In the genomic region with DNA sequence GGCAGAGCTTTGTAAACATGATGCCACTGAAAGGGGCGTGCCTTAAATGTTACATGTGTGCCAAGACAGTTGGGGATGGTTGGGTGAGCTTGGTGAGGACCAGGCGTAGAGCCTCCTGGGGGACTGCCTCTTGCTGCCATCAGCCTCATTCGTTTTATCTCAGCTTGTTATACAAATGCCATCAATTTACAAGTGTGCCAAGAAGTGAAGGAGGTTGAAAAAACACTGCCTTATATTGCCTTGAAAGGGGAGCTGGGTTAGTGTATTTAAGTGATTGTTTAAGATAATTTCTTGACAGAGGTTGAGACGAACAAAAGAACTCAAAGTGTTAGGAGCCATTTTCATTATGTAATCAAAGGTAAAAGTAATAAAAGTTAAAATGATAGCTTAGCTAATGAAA, we compare ENCODE assay signal across 27 cellular contexts.
"Had no signal": no experiment of that assay in that cellular context is flagged by ENCODE, and none has a peak within 500 bp of the region (broad histone marks: within the 10 kb centered on the region; RNA-seq: fewer than 3 reads in every experiment).

No MANE protein-coding gene starts in this region.

- DNase-seq: activated CD4-positive, alpha-beta T cell treated with anti-CD3 and anti-CD28 coated beads, Interleukin-2, amount 10 ng/mL, durations not matched to agents 24 days and 14 days; activated CD4-positive, alpha-beta T cell treated with anti-CD3 and anti-CD28 coated beads, Interleukin-2, amount 50 U/mL, for 4 hours; activated CD8-positive, alpha-beta T cell treated with anti-CD3 and anti-CD28 coated beads for 36 hours; activated effector memory CD4-positive, alpha-beta T cell treated with anti-CD3 and anti-CD28 coated beads, Interleukin-2, amount 50 U/mL, for 16 hours; activated naive CD4-positive, alpha-beta T cell; activated naive CD4-positive, alpha-beta T cell treated with anti-CD3 and anti-CD28 coated beads, Interleukin-2, amount 50 U/mL, for 16 hours; activated naive CD8-positive, alpha-beta T cell treated with anti-CD3 and anti-CD28 coated beads for 36 hours; activated T-cell treated with anti-CD3 and anti-CD28 coated beads, Interleukin-2, amount 50 U/mL, for 1 hour; activated T-cell treated with anti-CD3 and anti-CD28 coated beads, Interleukin-2, amount 50 U/mL, for 72 hours; amniotic stem cell; aorta; brain microvascular endothelial cell; central memory CD4-positive, alpha-beta T cell; Karpas-422; NCI-H1436 treated with DMSO at 0.1 percent for 48 hours; NCI-H1694 treated with DMSO at 0.1 percent for 48 hours; NCI-H2081 treated with DMSO at 0.1 percent for 48 hours; NCI-H226; NCI-H510A; NCI-H526; NCI-H774; SHP77; SJCRH30; SK-N-SH had no signal

- H3K36me3 ChIP-seq: brain microvascular endothelial cell, SJCRH30 had no signal

- H3K27me3 ChIP-seq: brain microvascular endothelial cell, SJCRH30 had no signal

- H3K9ac ChIP-seq: SK-N-SH had no signal

- H3K9me3 Mint-ChIP-seq: activated CD4-positive, alpha-beta T cell treated with anti-CD3 and anti-CD28 coated beads, Interleukin-2, amount 10 ng/mL, durations not matched to agents 24 days and 14 days; activated CD8-positive, alpha-beta T cell treated with anti-CD3 and anti-CD28 coated beads for 36 hours; activated naive CD8-positive, alpha-beta T cell treated with anti-CD3 and anti-CD28 coated beads for 36 hours; activated T-cell treated with anti-CD3 and anti-CD28 coated beads, Interleukin-2, amount 50 U/mL, for 72 hours; activated T-helper 17 cell treated with anti-CD3 and anti-CD28 coated beads, Interleukin-2, amount 50 U/mL, for 72 hours; T-helper 1 cell treated with Interleukin-12 subunit alpha and Interleukin-12 subunit beta and Interleukin-4 antibody, amounts not matched to agents 30 μg/mL and 1 μg/mL, for 36 hours; T-helper 2 cell treated with Interferon-gamma antibody and Interleukin-4, amounts not matched to agents 5 μg/mL and 100 μg/mL, for 36 hours had no signal

- H3K27ac Mint-ChIP-seq: activated CD4-positive, alpha-beta T cell treated with anti-CD3 and anti-CD28 coated beads, Interleukin-2, amount 10 ng/mL, durations not matched to agents 24 days and 14 days; activated CD8-positive, alpha-beta T cell treated with anti-CD3 and anti-CD28 coated beads for 36 hours; activated naive CD8-positive, alpha-beta T cell treated with anti-CD3 and anti-CD28 coated beads for 36 hours; activated T-cell treated with anti-CD3 and anti-CD28 coated beads, Interleukin-2, amount 50 U/mL, for 72 hours; activated T-helper 17 cell treated with anti-CD3 and anti-CD28 coated beads, Interleukin-2, amount 50 U/mL, for 72 hours; T-helper 1 cell treated with Interleukin-12 subunit alpha and Interleukin-12 subunit beta and Interleukin-4 antibody, amounts not matched to agents 30 μg/mL and 1 μg/mL, for 36 hours; T-helper 2 cell treated with Interferon-gamma antibody and Interleukin-4, amounts not matched to agents 5 μg/mL and 100 μg/mL, for 36 hours had no signal

- H3K4me2 ChIP-seq: SK-N-SH had no signal

- H3K27ac ChIP-seq: brain microvascular endothelial cell, SJCRH30 had no signal

- H3K9me3 ChIP-seq: SJCRH30, SK-N-SH had no signal

- H3K4me3 ChIP-seq: SJCRH30 had no signal

- H3K36me3 Mint-ChIP-seq: activated naive CD8-positive, alpha-beta T cell treated with anti-CD3 and anti-CD28 coated beads for 36 hours had no signal

- H3K4me3 Mint-ChIP-seq: activated CD4-positive, alpha-beta T cell treated with anti-CD3 and anti-CD28 coated beads, Interleukin-2, amount 10 ng/mL, durations not matched to agents 24 days and 14 days; activated CD8-positive, alpha-beta T cell treated with anti-CD3 and anti-CD28 coated beads for 36 hours; activated naive CD8-positive, alpha-beta T cell treated with anti-CD3 and anti-CD28 coated beads for 36 hours; activated T-cell treated with anti-CD3 and anti-CD28 coated beads, Interleukin-2, amount 50 U/mL, for 72 hours; activated T-helper 17 cell treated with anti-CD3 and anti-CD28 coated beads, Interleukin-2, amount 50 U/mL, for 72 hours; T-helper 1 cell treated with Interleukin-12 subunit alpha and Interleukin-12 subunit beta and Interleukin-4 antibody, amounts not matched to agents 30 μg/mL and 1 μg/mL, for 36 hours; T-helper 2 cell treated with Interferon-gamma antibody and Interleukin-4, amounts not matched to agents 5 μg/mL and 100 μg/mL, for 36 hours had no signal

- H3K4me1 ChIP-seq: SJCRH30 had no signal

- H3K4me1 Mint-ChIP-seq: activated CD4-positive, alpha-beta T cell treated with anti-CD3 and anti-CD28 coated beads, Interleukin-2, amount 10 ng/mL, durations not matched to agents 24 days and 14 days; activated naive CD8-positive, alpha-beta T cell treated with anti-CD3 and anti-CD28 coated beads for 36 hours; activated T-helper 17 cell treated with anti-CD3 and anti-CD28 coated beads, Interleukin-2, amount 50 U/mL, for 72 hours had no signal
